1 cellular context compared by ENCODE assay signal in the genomic region with DNA sequence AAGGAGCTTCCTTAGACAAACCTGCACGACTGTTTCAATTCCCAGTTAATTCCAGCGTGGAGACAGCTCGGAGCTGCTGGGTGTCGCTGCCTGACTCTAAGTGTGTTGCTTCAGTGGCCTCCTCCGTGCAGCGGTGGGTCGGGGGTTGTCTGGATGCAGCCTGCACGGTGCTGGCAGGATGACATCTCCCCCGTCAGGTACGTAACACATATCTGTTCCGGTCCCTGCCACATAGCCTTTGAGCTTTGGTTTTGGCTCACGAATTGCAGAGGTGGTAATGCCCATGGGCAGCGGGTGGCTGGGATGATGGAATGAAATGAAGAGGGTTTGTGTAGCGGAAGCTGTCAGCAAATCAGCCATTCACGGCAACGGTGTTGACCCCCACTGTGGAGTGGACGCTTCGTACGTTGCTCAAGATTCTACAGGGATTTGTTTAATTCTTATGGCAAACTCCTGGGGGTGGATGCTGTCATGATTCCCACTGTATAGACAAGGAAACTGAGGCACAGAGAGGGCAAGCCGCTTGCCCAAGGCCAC.
TF ChIP-seq lines count a peak whose summit lies in the region.

No MANE protein-coding gene starts in this region.

TF ChIP-seq in HepG2, 621 proteins besides CTCF, POLR2A, EP300 and RAD21:
- TF ChIP-seq RNF219 (CRISPR knock-in tag; IDR thresholded peaks at IDR 0.05), result no peak
- TF ChIP-seq FOXK2 (IDR thresholded peaks at IDR 0.05), result no peak
- no peak for TF ChIP-seq CBX2 (IDR thresholded peaks at IDR 0.05; ENCODE audit: low read depth, low read length)
- TF ChIP-seq CBX2 (CRISPR knock-in tag; IDR thresholded peaks at IDR 0.05; ENCODE audit: low read depth), result no peak
- TF ChIP-seq ZNF7 (CRISPR knock-in tag; IDR thresholded peaks at IDR 0.05), result no peak
- TF ChIP-seq, protein P1, sequence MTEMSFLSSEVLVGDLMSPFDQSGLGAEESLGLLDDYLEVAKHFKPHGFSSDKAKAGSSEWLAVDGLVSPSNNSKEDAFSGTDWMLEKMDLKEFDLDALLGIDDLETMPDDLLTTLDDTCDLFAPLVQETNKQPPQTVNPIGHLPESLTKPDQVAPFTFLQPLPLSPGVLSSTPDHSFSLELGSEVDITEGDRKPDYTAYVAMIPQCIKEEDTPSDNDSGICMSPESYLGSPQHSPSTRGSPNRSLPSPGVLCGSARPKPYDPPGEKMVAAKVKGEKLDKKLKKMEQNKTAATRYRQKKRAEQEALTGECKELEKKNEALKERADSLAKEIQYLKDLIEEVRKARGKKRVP (CRISPR knock-in tag; IDR thresholded peaks at IDR 0.05), result no peak
- no peak for TF ChIP-seq ZNF275 (CRISPR knock-in tag; IDR thresholded peaks at IDR 0.05; ENCODE audit: borderline replicate concordance)
- no peak for TF ChIP-seq REL (CRISPR knock-in tag; conservative IDR thresholded peaks at IDR 0.05)
- TF ChIP-seq ZNF333 (CRISPR knock-in tag; IDR thresholded peaks at IDR 0.05; ENCODE audit: borderline replicate concordance), result no peak
- no peak for TF ChIP-seq TEAD3 (CRISPR knock-in tag; optimal IDR thresholded peaks at IDR 0.05; ENCODE audit: borderline replicate concordance)
